ENCODE assay signal across 8 cellular contexts in genomic region chr1:42913426-42914091, GRCh38. TPM values are rescaled to one million over a fixed set of nuclear protein-coding genes. Genes with fewer than 3 reads are reported as not detected.
DNase-seq lines count a peak whose midpoint lies in the region; ATAC-seq, FAIRE-seq and TF ChIP-seq lines count a peak whose summit lies in the region.

No MANE protein-coding gene starts in this region.

- H3K27me3 ChIP-seq in liver (ENCODE audit: control insufficient read depth in 4 of 4, insufficient read depth in 4 of 4, low read length in 3 of 4): no peaks in the 10 kb centered on the region

- DNase-seq in A549 (ENCODE audit: low read depth in 1 of 2, low spot score in 1 of 2) (peak; percentile 48 to 80), GM04504 (ENCODE audit: low read depth) (peak; percentile 61), NCI-H1694 treated with DMSO at 0.1 percent for 48 hours (lab: John Stamatoyannopoulos, UW) (peak; percentile 88), T-helper 1 cell (peak in 4 of 5 donors; percentile 36 to 76 (median 51)), dedifferentiated amniotic fluid mesenchymal stem cell (ENCODE audit: extremely low spot score) (peak; percentile 77), superior temporal gyrus (ENCODE audit: extremely low spot score) (peak; percentile 74)

- peak; percentile 85 to 91 for TF ChIP-seq RAD21 in A549 (conservative IDR thresholded peaks at IDR 0.05 in 1 of 2, IDR thresholded peaks at IDR 0.05 in 1 of 2)
- peak; percentile 86 to 91 for TF ChIP-seq RAD21 in liver (IDR thresholded peaks at IDR 0.05)

- H3K4me3 ChIP-seq in A549: no peak overlapping the region
- H3K4me3 ChIP-seq in liver (ENCODE audit: low read depth in 1 of 3, low read length in 3 of 3): no peak overlapping the region

- TF ChIP-seq POLR2A in A549 (IDR thresholded peaks at IDR 0.05; ENCODE audit: low read length): no peak

- POLR2A ChIA-PET in A549 (lab: Yijun Ruan, JAX): interaction anchor here (1.7 kb wide), 1 partner anchor 160 kb away, joined by 12 read pairs; no protein-coding TSS in a partner anchor

- no peaks in the 10 kb centered on the region for H3K36me3 ChIP-seq in liver (ENCODE audit: control insufficient read depth in 4 of 4, insufficient read depth in 3 of 4, low read depth in 1 of 4, low read length in 3 of 4)

- no peak overlapping the region for H3K4me2 ChIP-seq in A549

- H3K9me3 ChIP-seq in A549: peaks cover 7% of the 10 kb centered on the region; the same call in 1 of the 3 replicates
- H3K9me3 ChIP-seq in liver (ENCODE audit: control insufficient read depth in 4 of 4, low read length in 3 of 4): no peaks in the 10 kb centered on the region

- CTCF ChIA-PET in A549 (lab: Yijun Ruan, JAX): interaction anchor here (0.5 to 10.9 kb wide), 41 partner anchors 9 to 463 kb away, joined by 3 to 280 read pairs (median 4); no protein-coding TSS in a partner anchor

- ATAC-seq in A549 (peak; percentile 56 to 84; a peak in 5 of 6 replicates), HG02885 (IDR thresholded peaks at IDR 0.05; ENCODE audit: poor library complexity, unreplicated experiment) (no peak)

- no peak overlapping the region for H3K9ac ChIP-seq in liver (ENCODE audit: low read depth in 1 of 2, low read length in 2 of 2)

- TF ChIP-seq CTCF in A549 (IDR thresholded peaks at IDR 0.05) (peak; percentile 62), liver (IDR thresholded peaks at IDR 0.05; ENCODE audit: low read depth, low read length, missing input control) (peak; percentile 87)

- no peak for TF ChIP-seq EP300 in A549 (IDR thresholded peaks at IDR 0.05)

- FAIRE-seq in A549 (lab: Jason Lieb, UNC): no peak

- H3K4me1 ChIP-seq in A549: no peaks in the 10 kb centered on the region
- no peaks in the 10 kb centered on the region for H3K4me1 ChIP-seq in liver (ENCODE audit: control insufficient read depth in 4 of 4, insufficient read depth in 4 of 4, low read length in 3 of 4)

- 43% methylated on average over 5 of the region's 5 CpGs for WGBS in A549 (ENCODE audit: missing lambda C conversion rate)
- WGBS in liver: 44% methylated on average over 5 of the region's 5 CpGs

- H3K27ac ChIP-seq in A549 (no peak overlapping the region), liver (ENCODE audit: low read depth in 1 of 2, low read length in 2 of 2) (no peak overlapping the region)

TF ChIP-seq in A549, 52 proteins besides CTCF, POLR2A, EP300 and RAD21:
- TF ChIP-seq ELK1 (IDR thresholded peaks at IDR 0.05; ENCODE audit: low read depth, low read length): no peak
- no peak for TF ChIP-seq MAFK (IDR thresholded peaks at IDR 0.05; ENCODE audit: partially characterized antibody)
- TF ChIP-seq SMC3 (IDR thresholded peaks at IDR 0.05): peak; percentile 94
- TF ChIP-seq CEBPB (IDR thresholded peaks at IDR 0.05): peak in 1 of 2 experiments; percentile 83; a peak in 2 of 4 replicates

TF ChIP-seq in liver, 16 proteins besides CTCF, POLR2A, EP300 and RAD21:
- no peak for TF ChIP-seq HNF4G (IDR thresholded peaks at IDR 0.05)
- TF ChIP-seq SP1 (IDR thresholded peaks at IDR 0.05): no peak
- no peak for TF ChIP-seq FOXA1 (IDR thresholded peaks at IDR 0.05)
- no peak for TF ChIP-seq FOXA2 (IDR thresholded peaks at IDR 0.05)
- no peak for TF ChIP-seq ATF3 (IDR thresholded peaks at IDR 0.05)
- no peak for TF ChIP-seq MAX (IDR thresholded peaks at IDR 0.05)
- no peak for TF ChIP-seq ZBTB33 (IDR thresholded peaks at IDR 0.05)
- TF ChIP-seq GABPA (IDR thresholded peaks at IDR 0.05 in 1 of 2, conservative IDR thresholded peaks at IDR 0.05 in 1 of 2): no peak
- no peak for TF ChIP-seq JUND (IDR thresholded peaks at IDR 0.05)
- TF ChIP-seq NR2F2 (IDR thresholded peaks at IDR 0.05): no peak
- TF ChIP-seq YY1 (IDR thresholded peaks at IDR 0.05): no peak
- no peak for TF ChIP-seq HNF4A (conservative IDR thresholded peaks at IDR 0.05)
- no peak for TF ChIP-seq RXRA (IDR thresholded peaks at IDR 0.05)
- no peak for TF ChIP-seq REST (IDR thresholded peaks at IDR 0.05)
- TF ChIP-seq TAF1 (conservative IDR thresholded peaks at IDR 0.05): no peak
- TF ChIP-seq EGR1 (IDR thresholded peaks at IDR 0.05; ENCODE audit: low read depth in 2 of 2): no peak
TF ChIP-seq in liver: peak in this region for 0.

RNA-seq across cellular contexts. Expression of gene SLC2A1, which starts 45.1 kb away (rescaled TPM):
- 106 and 107 TPM in 2 replicates for polyA plus RNA-seq in A549 (2011; rRNA removed)
- 118 and 141 TPM in 2 replicates for polyA plus RNA-seq in A549 (2012; cell fraction: cytosol; rRNA removed)
- polyA plus RNA-seq in A549 (2012; cell fraction: nucleus; rRNA removed): 397 and 557 TPM in 2 replicates
- 103 to 137 TPM (median 124 TPM) in 3 replicates for polyA plus RNA-seq in A549 (2017; fragmentation: RNase III; extraction: RNeasy Plus Mini Kit Qiagen cat#74134 plus additional on column Dnase treatment)
- polyA minus RNA-seq in A549 (2011; rRNA and poly(A)+ RNA removed): 122 and 160 TPM in 2 replicates
- 100 to 1,000 TPM in 1 of 2 donors, 1 to 10 TPM in 1; 3.4 to 675 TPM for total RNA-seq in liver
- 1 to 10 TPM; 1.1 to 2.5 TPM for polyA plus RNA-seq in liver

Comparison
In these comparisons a context has a peak if more than half of its experiments do, and no peak if none do; other contexts are left out.
1. RNA of gene SLC2A1, which starts 45.1 kb away (polyA plus RNA-seq): 103 to 557 TPM in A549; 1.1 to 2.5 TPM in liver; every median in the first group is over 10 times any median in the second.
2. Peak in every context shown above with its lines, with median percentiles within 50 percentile points of each other: DNase-seq.